In the genomic region with DNA sequence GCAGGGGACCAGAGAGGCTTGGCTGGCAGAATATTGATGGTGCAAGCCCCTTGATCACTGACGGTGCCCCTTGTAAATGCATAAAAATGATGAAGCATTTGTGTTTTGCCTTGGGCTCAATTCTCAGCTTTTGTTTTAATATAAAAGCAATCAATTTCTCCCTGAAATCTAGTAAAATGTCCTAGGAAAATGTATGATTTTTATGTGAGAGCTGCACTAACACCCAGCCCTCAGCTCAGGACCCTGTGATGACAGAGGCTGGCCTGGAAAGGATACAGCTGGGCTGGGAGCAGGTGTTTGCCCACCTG, we compare ENCODE assay signal across 14 cellular contexts.
DNase-seq lines count a peak whose midpoint lies in the region; ATAC-seq and TF ChIP-seq lines count a peak whose summit lies in the region.
"Had no signal": no experiment of that assay in that cellular context is flagged by ENCODE, and none has a peak within 500 bp of the region (broad histone marks: within the 10 kb centered on the region; RNA-seq: fewer than 3 reads in every experiment).

No MANE protein-coding gene starts in this region.

- CTCF ChIA-PET in activated CD8-positive, alpha-beta T cell treated with anti-CD3 and anti-CD28 coated beads for 36 hours (lab: Charles Lee): interaction anchor here (1.0 to 2.7 kb wide), 9 partner anchors 9 to 1065 kb away, joined by 3 to 12 read pairs (median 4); no protein-coding TSS in a partner anchor
- CTCF ChIA-PET in activated CD8-positive, alpha-beta T cell treated with anti-CD3 and anti-CD28 coated beads, Interleukin-2, amount 10 ng/mL, durations not matched to agents 7 days and 5 days (lab: Charles Lee): interaction anchor here (1.0 to 1.3 kb wide), 3 partner anchors 10 to 24 kb away, joined by 3 to 9 read pairs (median 3); no protein-coding TSS in a partner anchor
- CTCF ChIA-PET in mammary epithelial cell (lab: Charles Lee; ENCODE audit: low non-redundant PET): interaction anchor here (0.8 kb wide), 1 partner anchor 107 kb away, joined by 3 read pairs; no protein-coding TSS in a partner anchor

- 20% methylated on average over 1 of the region's 1 CpG for WGBS in mammary epithelial cell (ENCODE audit: low coverage, missing lambda C conversion rate)

- H3K27ac ChIP-seq in RWPE2 (ENCODE audit: poor library complexity, severe bottlenecking): no peak overlapping the region
- no peak overlapping the region for H3K27ac ChIP-seq in mammary epithelial cell (ENCODE audit: insufficient read depth, low read depth, low read length)
- H3K27ac ChIP-seq: KMS-11 had no signal

- H3K4me2 ChIP-seq in mammary epithelial cell (ENCODE audit: insufficient read depth, low read depth, low read length): no peak overlapping the region
- H3K4me2 ChIP-seq: KMS-11, SK-N-SH had no signal

- no TSS peak for BruUV-seq in mammary epithelial cell (replicated peaks; lab: Mats Ljungman, UMichigan)

- no peaks in the 10 kb centered on the region for H3K9me3 Mint-ChIP-seq in activated CD8-positive, alpha-beta T cell treated with anti-CD3 and anti-CD28 coated beads for 36 hours
- H3K9me3 Mint-ChIP-seq in activated CD8-positive, alpha-beta T cell treated with anti-CD3 and anti-CD28 coated beads, Interleukin-2, amount 10 ng/mL, durations not matched to agents 7 days and 5 days (ENCODE audit: insufficient read depth): no peaks in the 10 kb centered on the region
- no peaks in the 10 kb centered on the region for H3K9me3 Mint-ChIP-seq in mesothelial cell of epicardium
- peaks cover 0 to 2% of the 10 kb centered on the region in 2 donors for H3K9me3 Mint-ChIP-seq in stimulated activated naive B cell treated with anti-CD40 and anti-IgM and Interleukin-4, amounts not matched to agents 10 μg/mL and 1 μg/mL and 100 μg/mL, for 72 hours
- no peaks in the 10 kb centered on the region for H3K9me3 Mint-ChIP-seq in effector memory CD8-positive, alpha-beta T cell

- H2AFZ ChIP-seq in mammary epithelial cell (ENCODE audit: low read depth, low read length): no peak overlapping the region

- no peaks in the 10 kb centered on the region for H3K79me2 ChIP-seq in mammary epithelial cell (ENCODE audit: insufficient read depth, low read length)

- ATAC-seq in activated CD8-positive, alpha-beta T cell treated with anti-CD3 and anti-CD28 coated beads for 36 hours: no peak
- no peak for ATAC-seq in activated CD8-positive, alpha-beta T cell treated with anti-CD3 and anti-CD28 coated beads, Interleukin-2, amount 10 ng/mL, durations not matched to agents 7 days and 5 days
- ATAC-seq in RWPE2 (ENCODE audit: low read depth): no peak
- ATAC-seq in stimulated activated naive B cell treated with anti-CD40 and anti-IgM and Interleukin-4, amounts not matched to agents 10 μg/mL and 1 μg/mL and 100 μg/mL, for 72 hours (replicated peaks): no peak
- no peak for ATAC-seq in effector memory CD8-positive, alpha-beta T cell (replicated peaks)

- DNase-seq in activated CD8-positive, alpha-beta T cell treated with anti-CD3 and anti-CD28 coated beads for 36 hours: no peak
- DNase-seq in activated CD8-positive, alpha-beta T cell treated with anti-CD3 and anti-CD28 coated beads, Interleukin-2, amount 10 ng/mL, durations not matched to agents 7 days and 5 days: no peak
- no peak for DNase-seq in RWPE2 (ENCODE audit: low spot score)
- no peak for DNase-seq in mesothelial cell of epicardium (ENCODE audit: low spot score in 2 of 2, unreplicated experiment in 2 of 2)
- DNase-seq in stimulated activated CD4-positive, alpha-beta T cell treated with anti-CD3 and anti-CD28 coated beads, Interleukin-15, amount 100 ng/mL, for 24 hours: no peak
- no peak for DNase-seq in mammary epithelial cell
- no peak for DNase-seq in stimulated activated naive B cell treated with anti-CD40 and anti-IgM and Interleukin-4, amounts not matched to agents 10 μg/mL and 1 μg/mL and 100 μg/mL, for 72 hours
- DNase-seq in effector memory CD8-positive, alpha-beta T cell: no peak
- DNase-seq: GOT3; NCI-H1436 treated with DMSO at 0.1 percent for 48 hours; NK-92 treated with Interleukin-12 subunit alpha and Interleukin-12 subunit beta, amount 100 ng/mL, for 24 hours; SIG-M5 had no signal

- in situ Hi-C loops in mammary epithelial cell (cut with MboI; ENCODE audit: low sequenced_read_pairs in 2 of 2): no loop called here

- H3K4me3 ChIP-seq in RWPE2 (ENCODE audit: severe bottlenecking) (no peak overlapping the region), mammary epithelial cell (replicated peaks in 1 of 3; ENCODE audit: insufficient read depth in 1 of 3, low read depth in 2 of 3, low read length in 3 of 3) (no peak overlapping the region)

- intact Hi-C loops in activated CD8-positive, alpha-beta T cell treated with anti-CD3 and anti-CD28 coated beads for 36 hours (cut with micrococcal nuclease): no loop called here
- intact Hi-C loops in mammary epithelial cell (cut with micrococcal nuclease): loop anchor here (5.0 kb wide), 1 partner anchor 657 kb away; no protein-coding TSS in a partner anchor

- dilution Hi-C loops in mammary epithelial cell (cut with HindIII; ENCODE audit: low sequenced_read_pairs): no loop called here

- no peaks in the 10 kb centered on the region for H3K9me3 ChIP-seq in RWPE2 (ENCODE audit: severe bottlenecking)
- no peaks in the 10 kb centered on the region for H3K9me3 ChIP-seq in mammary epithelial cell (replicated peaks; ENCODE audit: insufficient read depth, low read length)
- H3K9me3 ChIP-seq: SK-N-SH had no signal

- H3K4me1 ChIP-seq in RWPE2 (ENCODE audit: insufficient read depth, poor library complexity, severe bottlenecking) (no peaks in the 10 kb centered on the region), mammary epithelial cell (ENCODE audit: insufficient read depth, low read length) (no peaks in the 10 kb centered on the region)

- TF ChIP-seq CTCF in activated CD8-positive, alpha-beta T cell treated with anti-CD3 and anti-CD28 coated beads for 36 hours (IDR thresholded peaks at IDR 0.05): peak; percentile 40
- TF ChIP-seq CTCF in RWPE2 (IDR thresholded peaks at IDR 0.05; ENCODE audit: poor library complexity, severe bottlenecking): peak; percentile 85
- peak; percentile 51 for TF ChIP-seq CTCF in mesothelial cell of epicardium (IDR thresholded peaks at IDR 0.05; ENCODE audit: unreplicated experiment)
- no peak for TF ChIP-seq CTCF in mammary epithelial cell (conservative IDR thresholded peaks at IDR 0.05 in 1 of 2, IDR thresholded peaks at IDR 0.05 in 1 of 2; ENCODE audit: extremely low read depth in 1 of 2, insufficient read depth in 1 of 2, low read depth in 1 of 2, low read length in 2 of 2)

- no peak overlapping the region for H3K4me3 Mint-ChIP-seq in activated CD8-positive, alpha-beta T cell treated with anti-CD3 and anti-CD28 coated beads for 36 hours
- H3K4me3 Mint-ChIP-seq in activated CD8-positive, alpha-beta T cell treated with anti-CD3 and anti-CD28 coated beads, Interleukin-2, amount 10 ng/mL, durations not matched to agents 7 days and 5 days: no peak overlapping the region
- H3K4me3 Mint-ChIP-seq in mesothelial cell of epicardium: no peak overlapping the region
- no peak overlapping the region for H3K4me3 Mint-ChIP-seq in stimulated activated naive B cell treated with anti-CD40 and anti-IgM and Interleukin-4, amounts not matched to agents 10 μg/mL and 1 μg/mL and 100 μg/mL, for 72 hours
- no peak overlapping the region for H3K4me3 Mint-ChIP-seq in effector memory CD8-positive, alpha-beta T cell

- H3K36me3 ChIP-seq in RWPE2 (ENCODE audit: low read depth): no peaks in the 10 kb centered on the region
- no peaks in the 10 kb centered on the region for H3K36me3 ChIP-seq in mammary epithelial cell (ENCODE audit: insufficient read depth, low read length)

- H3K4me1 Mint-ChIP-seq in activated CD8-positive, alpha-beta T cell treated with anti-CD3 and anti-CD28 coated beads for 36 hours (ENCODE audit: low read depth): no peaks in the 10 kb centered on the region
- H3K4me1 Mint-ChIP-seq in activated CD8-positive, alpha-beta T cell treated with anti-CD3 and anti-CD28 coated beads, Interleukin-2, amount 10 ng/mL, durations not matched to agents 7 days and 5 days (ENCODE audit: low read depth): no peaks in the 10 kb centered on the region
- H3K4me1 Mint-ChIP-seq in mesothelial cell of epicardium: peaks cover 5% of the 10 kb centered on the region
- H3K4me1 Mint-ChIP-seq in stimulated activated naive B cell treated with anti-CD40 and anti-IgM and Interleukin-4, amounts not matched to agents 10 μg/mL and 1 μg/mL and 100 μg/mL, for 72 hours: no peaks in the 10 kb centered on the region
- H3K4me1 Mint-ChIP-seq in effector memory CD8-positive, alpha-beta T cell (ENCODE audit: low read depth in 2 of 2): no peaks in the 10 kb centered on the region

- no peak overlapping the region for H3K9ac ChIP-seq in mammary epithelial cell (ENCODE audit: insufficient read depth, low read length)
- H3K9ac ChIP-seq: KMS-11, SK-N-SH had no signal

- no peaks in the 10 kb centered on the region for H3K36me3 Mint-ChIP-seq in activated CD8-positive, alpha-beta T cell treated with anti-CD3 and anti-CD28 coated beads for 36 hours (ENCODE audit: low read depth)
- H3K36me3 Mint-ChIP-seq in activated CD8-positive, alpha-beta T cell treated with anti-CD3 and anti-CD28 coated beads, Interleukin-2, amount 10 ng/mL, durations not matched to agents 7 days and 5 days (ENCODE audit: low read depth): no peaks in the 10 kb centered on the region
- no peaks in the 10 kb centered on the region for H3K36me3 Mint-ChIP-seq in mesothelial cell of epicardium
- H3K36me3 Mint-ChIP-seq in stimulated activated naive B cell treated with anti-CD40 and anti-IgM and Interleukin-4, amounts not matched to agents 10 μg/mL and 1 μg/mL and 100 μg/mL, for 72 hours: no peaks in the 10 kb centered on the region
- H3K36me3 Mint-ChIP-seq in effector memory CD8-positive, alpha-beta T cell (ENCODE audit: insufficient read depth): peaks cover 4% of the 10 kb centered on the region

- H4K20me1 ChIP-seq in mammary epithelial cell (ENCODE audit: insufficient read depth, low read length): no peaks in the 10 kb centered on the region

- H3K27me3 ChIP-seq in RWPE2 (ENCODE audit: insufficient read depth, poor library complexity, severe bottlenecking): peaks cover 80% of the 10 kb centered on the region
- H3K27me3 ChIP-seq in mammary epithelial cell (ENCODE audit: insufficient read depth, low read length): no peaks in the 10 kb centered on the region

- peaks cover 50% of the 10 kb centered on the region for H3K27me3 Mint-ChIP-seq in activated CD8-positive, alpha-beta T cell treated with anti-CD3 and anti-CD28 coated beads for 36 hours
- H3K27me3 Mint-ChIP-seq in activated CD8-positive, alpha-beta T cell treated with anti-CD3 and anti-CD28 coated beads, Interleukin-2, amount 10 ng/mL, durations not matched to agents 7 days and 5 days (ENCODE audit: low read depth): peaks cover 38% of the 10 kb centered on the region
- peaks cover 82% of the 10 kb centered on the region for H3K27me3 Mint-ChIP-seq in mesothelial cell of epicardium (ENCODE audit: low read depth)
- H3K27me3 Mint-ChIP-seq in stimulated activated naive B cell treated with anti-CD40 and anti-IgM and Interleukin-4, amounts not matched to agents 10 μg/mL and 1 μg/mL and 100 μg/mL, for 72 hours: peaks cover 64 to 80% of the 10 kb centered on the region in 2 donors
- H3K27me3 Mint-ChIP-seq in effector memory CD8-positive, alpha-beta T cell: peaks cover 80 to 94% of the 10 kb centered on the region in 2 donors

- no peak overlapping the region for H3K27ac Mint-ChIP-seq in activated CD8-positive, alpha-beta T cell treated with anti-CD3 and anti-CD28 coated beads for 36 hours
- no peak overlapping the region for H3K27ac Mint-ChIP-seq in activated CD8-positive, alpha-beta T cell treated with anti-CD3 and anti-CD28 coated beads, Interleukin-2, amount 10 ng/mL, durations not matched to agents 7 days and 5 days
- no peak overlapping the region for H3K27ac Mint-ChIP-seq in mesothelial cell of epicardium
- no peak overlapping the region for H3K27ac Mint-ChIP-seq in stimulated activated naive B cell treated with anti-CD40 and anti-IgM and Interleukin-4, amounts not matched to agents 10 μg/mL and 1 μg/mL and 100 μg/mL, for 72 hours
- H3K27ac Mint-ChIP-seq in effector memory CD8-positive, alpha-beta T cell: no peak overlapping the region

- POLR2A ChIA-PET in activated CD8-positive, alpha-beta T cell treated with anti-CD3 and anti-CD28 coated beads for 36 hours (lab: Charles Lee): no interaction called here
- POLR2A ChIA-PET in activated CD8-positive, alpha-beta T cell treated with anti-CD3 and anti-CD28 coated beads, Interleukin-2, amount 10 ng/mL, durations not matched to agents 7 days and 5 days (lab: Charles Lee): no interaction called here

Comparison
In these comparisons a context has a peak if more than half of its experiments do, and no peak if none do; other contexts are left out.
1. CTCF ChIP-seq: peak in activated CD8-positive, alpha-beta T cell treated with anti-CD3 and anti-CD28 coated beads for 36 hours (single experiment), RWPE2 (single experiment) and mesothelial cell of epicardium (single experiment); none in mammary epithelial cell (0 of 2).